ENCODE assay signal across 21 cellular contexts in genomic region chr13:92122454-92122853, GRCh38.
"Had no signal": no experiment of that assay in that cellular context is flagged by ENCODE, and none has a peak within 500 bp of the region (broad histone marks: within the 10 kb centered on the region; RNA-seq: fewer than 3 reads in every experiment).

No MANE protein-coding gene starts in this region.

- H3K27ac ChIP-seq: esophagus squamous epithelium, hepatocyte, left lung, spleen, testis, uterus had no signal

- DNase-seq: activated CD4-positive, alpha-beta memory T cell treated with anti-CD3 and anti-CD28 coated beads, Interleukin-2, amount 10 ng/mL, durations not matched to agents 7 days and 5 days; activated CD4-positive, alpha-beta T cell treated with anti-CD3 and anti-CD28 coated beads for 48 hours; activated effector memory CD4-positive, alpha-beta T cell treated with anti-CD3 and anti-CD28 coated beads, Interleukin-2, amount 50 U/mL, for 16 hours; activated naive CD4-positive, alpha-beta T cell treated with anti-CD3 and anti-CD28 coated beads, Interleukin-2, amount 50 U/mL, for 16 hours; aorta; central memory CD4-positive, alpha-beta T cell; effector memory CD8-positive, alpha-beta T cell; esophagus squamous epithelium; foreskin melanocyte; glutamatergic neuron; kidney glomerular epithelial cell; left lung; naive thymus-derived CD8-positive, alpha-beta T cell; spleen; stimulated activated CD4-positive, alpha-beta T cell treated with anti-CD3 and anti-CD28 coated beads, Interleukin-4, amount 100 ng/mL, for 1 hour; stimulated activated naive CD4-positive, alpha-beta T cell; testis; uterus had no signal

- H3K36me3 Mint-ChIP-seq: brain; naive thymus-derived CD8-positive, alpha-beta T cell had no signal

- H3K4me3 ChIP-seq: esophagus squamous epithelium, hepatocyte, left lung, lung, spleen, testis, uterus had no signal

- H3K4me1 ChIP-seq: esophagus squamous epithelium, left lung, spleen, testis, uterus had no signal

- H3K9me3 Mint-ChIP-seq: brain had no signal

- ATAC-seq: effector memory CD8-positive, alpha-beta T cell; left lung; naive thymus-derived CD8-positive, alpha-beta T cell had no signal

- H3K27me3 ChIP-seq: esophagus squamous epithelium, hepatocyte, left lung, spleen, testis, uterus had no signal

- H3K27ac Mint-ChIP-seq: activated CD4-positive, alpha-beta memory T cell treated with anti-CD3 and anti-CD28 coated beads, Interleukin-2, amount 10 ng/mL, durations not matched to agents 7 days and 5 days; effector memory CD8-positive, alpha-beta T cell; naive thymus-derived CD8-positive, alpha-beta T cell had no signal
